20 cellular contexts compared by ENCODE assay signal in genomic region chr5:94690778-94691177, GRCh38.
A peak's percentile ranks its signal among the peaks of the same experiment; 100 is the strongest.
DNase-seq lines count a peak whose midpoint lies in the region; ATAC-seq and TF ChIP-seq lines count a peak whose summit lies in the region.
"Had no signal": no experiment of that assay in that cellular context is flagged by ENCODE, and none has a peak within 500 bp of the region (broad histone marks: within the 10 kb centered on the region; RNA-seq: fewer than 3 reads in every experiment).

No MANE protein-coding gene starts in this region.

- H4K8ac ChIP-seq in mesendoderm (ENCODE audit: low read depth, low read length) = no peak overlapping the region

- H3K27me3 ChIP-seq in mesendoderm (ENCODE audit: insufficient read depth, low read length, poor library complexity) = no peaks in the 10 kb centered on the region
- no peaks in the 10 kb centered on the region for H3K27me3 ChIP-seq in gastroesophageal sphincter
- H3K27me3 ChIP-seq: tibial artery had no signal

- H3K18ac ChIP-seq in mesendoderm (ENCODE audit: low read length) = no peak overlapping the region

- no peak overlapping the region for H4K5ac ChIP-seq in mesendoderm (ENCODE audit: low read length)

- peak overlapping the region; percentile 71 to 92 (median 85) for H3K27ac Mint-ChIP-seq in brain
- H3K27ac Mint-ChIP-seq in osteocyte (ENCODE audit: unreplicated experiment) = no peak overlapping the region
- H3K27ac Mint-ChIP-seq: activated CD8-positive, alpha-beta memory T cell treated with anti-CD3 and anti-CD28 coated beads, Interleukin-2, amount 10 ng/mL, durations not matched to agents 7 days and 5 days; T-cell had no signal

- H3K79me1 ChIP-seq in mesendoderm (ENCODE audit: low read length) = no peaks in the 10 kb centered on the region

- no peaks in the 10 kb centered on the region for H3K27me3 Mint-ChIP-seq in brain
- no peaks in the 10 kb centered on the region for H3K27me3 Mint-ChIP-seq in osteocyte (ENCODE audit: unreplicated experiment)
- H3K27me3 Mint-ChIP-seq: activated CD8-positive, alpha-beta memory T cell treated with anti-CD3 and anti-CD28 coated beads, Interleukin-2, amount 10 ng/mL, durations not matched to agents 7 days and 5 days; T-cell had no signal

- peaks cover 11% of the 10 kb centered on the region for H3K36me3 Mint-ChIP-seq in brain
- no peaks in the 10 kb centered on the region for H3K36me3 Mint-ChIP-seq in osteocyte (ENCODE audit: unreplicated experiment)

- no peak for ATAC-seq in gastroesophageal sphincter
- ATAC-seq: activated CD8-positive, alpha-beta memory T cell treated with anti-CD3 and anti-CD28 coated beads, Interleukin-2, amount 10 ng/mL, durations not matched to agents 7 days and 5 days; T-cell had no signal

- no peak overlapping the region for H3K4me2 ChIP-seq in mesendoderm (ENCODE audit: low read length)

- H3K4me3 Mint-ChIP-seq in brain (peak overlapping the region; percentile 24 to 74 (median 41)), osteocyte (ENCODE audit: unreplicated experiment) (no peak overlapping the region)
- H3K4me3 Mint-ChIP-seq: activated CD8-positive, alpha-beta memory T cell treated with anti-CD3 and anti-CD28 coated beads, Interleukin-2, amount 10 ng/mL, durations not matched to agents 7 days and 5 days; T-cell had no signal

- WGBS in mesendoderm (ENCODE audit: extremely low coverage, insufficient coverage, low lambda C conversion rate) = no CpG with 5 or more reads among the region's 2 CpGs
- WGBS in gastroesophageal sphincter (ENCODE audit: low coverage in 1 of 2), 2 donors = 32 to 61% methylated on average over 2 of the region's 2 CpGs

- TF ChIP-seq EP300 in gastroesophageal sphincter (IDR thresholded peaks at IDR 0.05) = no peak

- no peak overlapping the region for H2AK5ac ChIP-seq in mesendoderm (ENCODE audit: low read length)

- no peaks in the 10 kb centered on the region for H3K79me2 ChIP-seq in mesendoderm (ENCODE audit: control insufficient read depth, insufficient read depth, low read length)

- no peak overlapping the region for H3K9ac ChIP-seq in mesendoderm (ENCODE audit: low read length)

- no peak overlapping the region for H3K23ac ChIP-seq in mesendoderm (ENCODE audit: low read length)

- no peak overlapping the region for H2BK120ac ChIP-seq in mesendoderm (ENCODE audit: low read depth, low read length)

- H3K4me1 ChIP-seq in mesendoderm (ENCODE audit: control insufficient read depth, low read depth, low read length) (no peaks in the 10 kb centered on the region), gastroesophageal sphincter (peaks cover 0 to 5% (median 0%) of the 10 kb centered on the region in 3 donors)
- H3K4me1 ChIP-seq: tibial artery had no signal

- no peak overlapping the region for H2BK15ac ChIP-seq in mesendoderm (replicated peaks; ENCODE audit: low read depth)

- H3K9me3 Mint-ChIP-seq in brain (no peaks in the 10 kb centered on the region), osteocyte (ENCODE audit: unreplicated experiment) (no peaks in the 10 kb centered on the region)
- H3K9me3 Mint-ChIP-seq: T-cell had no signal

- TF ChIP-seq POLR2A in gastroesophageal sphincter (IDR thresholded peaks at IDR 0.05) = no peak

- H3K9me3 ChIP-seq in gastroesophageal sphincter = no peaks in the 10 kb centered on the region
- H3K9me3 ChIP-seq: tibial artery had no signal

- H2BK5ac ChIP-seq in mesendoderm (ENCODE audit: low read length) = no peak overlapping the region

- H3K4me1 Mint-ChIP-seq in brain (peaks cover 56% of the 10 kb centered on the region), osteocyte (ENCODE audit: unreplicated experiment) (peaks cover 16% of the 10 kb centered on the region)

- H3K27ac ChIP-seq in mesendoderm (ENCODE audit: low read depth, low read length) (no peak overlapping the region), gastroesophageal sphincter (no peak overlapping the region)
- H3K27ac ChIP-seq: tibial artery had no signal

- no peak for TF ChIP-seq CTCF in brain (conservative IDR thresholded peaks at IDR 0.05)
- TF ChIP-seq CTCF in osteocyte (IDR thresholded peaks at IDR 0.05) = no peak
- no peak for TF ChIP-seq CTCF in gastroesophageal sphincter (IDR thresholded peaks at IDR 0.05)

- H3K4me3 ChIP-seq in mesendoderm (ENCODE audit: low read length) = no peak overlapping the region
- H3K4me3 ChIP-seq in gastroesophageal sphincter = no peak overlapping the region
- H3K4me3 ChIP-seq: tibial artery had no signal

- no peak overlapping the region for H3K4ac ChIP-seq in mesendoderm (ENCODE audit: low read depth, low read length)

- H3K36me3 ChIP-seq in mesendoderm (ENCODE audit: control insufficient read depth, insufficient read depth, low read length) = peaks cover 2% of the 10 kb centered on the region
- H3K36me3 ChIP-seq in gastroesophageal sphincter = peaks cover 0 to 19% of the 10 kb centered on the region in 2 donors

- H3K56ac ChIP-seq in mesendoderm (ENCODE audit: low read length) = no peak overlapping the region

- DNase-seq in NCI-H2107 treated with DMSO at 0.1 percent for 48 hours (lab: John Stamatoyannopoulos, UW; ENCODE audit: unreplicated experiment) (peak; percentile 47), NCI-H2107 (lab: John Stamatoyannopoulos, UW) (no peak), NCI-H2227 treated with DMSO at 0.1 percent for 48 hours (lab: John Stamatoyannopoulos, UW) (peak; percentile 53), retina (peak; percentile 73), osteocyte (ENCODE audit: extremely low spot score, unreplicated experiment) (no peak), mesendoderm (no peak)
- DNase-seq: activated CD4-positive, CD25-positive, alpha-beta regulatory T cell; activated CD8-positive, alpha-beta memory T cell treated with anti-CD3 and anti-CD28 coated beads, Interleukin-2, amount 10 ng/mL, durations not matched to agents 7 days and 5 days; activated gamma-delta T cell treated with Interleukin-2 at 50 U/mL for 16 hours; erythroblast; islet precursor cell; midbrain; MM.1S; NCI-H526 treated with DMSO at 0.1 percent for 48 hours; occipital lobe; stimulated activated CD4-positive, alpha-beta T cell treated with anti-CD3 and anti-CD28 coated beads, Interleukin-4, amount 100 ng/mL, for 24 hours; T-cell; tibial artery had no signal

Comparison
In these comparisons a context has a peak if more than half of its experiments do, and no peak if none do; other contexts are left out.
1. DNase-seq: peak in NCI-H2107 treated with DMSO at 0.1 percent for 48 hours (single experiment), NCI-H2227 treated with DMSO at 0.1 percent for 48 hours (single experiment) and retina (single experiment); none in NCI-H2107 (single experiment), osteocyte (single experiment) and mesendoderm (single experiment).